ENCODE assay signal across 25 cellular contexts in genomic region chr14:33019346-33019745, GRCh38.
"Had no signal": no experiment of that assay in that cellular context is flagged by ENCODE, and none has a peak within 500 bp of the region (broad histone marks: within the 10 kb centered on the region; RNA-seq: fewer than 3 reads in every experiment).

No MANE protein-coding gene starts in this region.

- DNase-seq: activated B cell treated with CpG ODN at 0.5 μM for 24 hours; activated CD4-positive, alpha-beta T cell treated with anti-CD3 and anti-CD28 coated beads for 1 hour; activated CD4-positive, alpha-beta T cell treated with anti-CD3 and anti-CD28 coated beads, Interleukin-2, amount 10 ng/mL, durations not matched to agents 24 days and 14 days; activated CD4-positive, alpha-beta T cell treated with anti-CD3 and anti-CD28 coated beads, Interleukin-2, amount 50 U/mL, for 48 hours; activated CD8-positive, alpha-beta memory T cell treated with anti-CD3 and anti-CD28 coated beads for 24 hours; activated effector memory CD4-positive, alpha-beta T cell treated with anti-CD3 and anti-CD28 coated beads, Interleukin-2, amount 50 U/mL, for 16 hours; activated naive CD4-positive, alpha-beta T cell treated with Interleukin-2 at 50 U/mL for 16 hours; activated T-cell treated with anti-CD3 and anti-CD28 coated beads, Interleukin-2, amount 50 U/mL, for 4 hours; amygdala; cortex of kidney; Kasumi-1; KBM-7; NCI-H1436; NCI-H187; NCI-H2171 treated with DMSO at 0.1 percent for 48 hours; NCI-H226; NCI-H510A treated with DMSO at 0.1 percent for 48 hours; NK-92 treated with Interleukin-12 subunit alpha and Interleukin-12 subunit beta, amount 100 ng/mL, for 24 hours; PC-3; SHP77; T-helper 17 cell; T1000 had no signal

- H3K4me3 ChIP-seq: SJSA1 had no signal

- H3K27ac ChIP-seq: SJSA1 had no signal

- H3K36me3 ChIP-seq: SJSA1 had no signal

- H3K4me1 ChIP-seq: SJSA1 had no signal

- ATAC-seq: activated naive CD4-positive, alpha-beta T cell treated with anti-CD3 and anti-CD28 coated beads, Interleukin-2, amount 50 U/mL, for 72 hours; activated T-cell treated with anti-CD3 and anti-CD28 coated beads, Interleukin-2, amount 50 U/mL, for 4 hours; PC-3; SK-N-SH treated with all-trans-retinoic acid at 6 μM for 48 hours; T-helper 17 cell had no signal

- H3K9me3 ChIP-seq: SJSA1 had no signal

- H3K27me3 ChIP-seq: SJSA1 had no signal
